24 cellular contexts compared by ENCODE assay signal in the genomic region with DNA sequence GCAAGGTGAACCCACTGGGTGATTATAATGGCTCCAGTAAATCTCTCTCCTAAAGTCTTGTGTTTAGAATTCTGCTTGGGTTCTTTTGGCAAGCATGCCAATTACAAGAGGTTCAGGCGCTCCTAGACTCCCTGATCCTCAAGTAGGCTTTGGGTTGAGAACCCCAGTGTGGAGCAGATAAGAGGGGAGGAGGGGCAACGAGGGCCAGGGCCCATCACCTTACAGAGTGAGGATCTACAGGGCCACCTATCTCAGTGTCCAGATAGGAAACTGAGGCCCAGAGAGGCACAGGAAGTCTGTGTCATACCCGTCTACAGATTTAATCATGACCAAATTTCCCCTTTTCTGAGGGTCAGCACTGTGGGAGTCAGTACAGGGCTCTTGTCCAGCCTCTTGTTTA. TPM values are rescaled to one million over a fixed set of nuclear protein-coding genes. Genes with fewer than 3 reads are reported as not detected.
"Had no signal": no experiment of that assay in that cellular context is flagged by ENCODE, and none has a peak within 500 bp of the region (broad histone marks: within the 10 kb centered on the region; RNA-seq: fewer than 3 reads in every experiment).

No MANE protein-coding gene starts in this region.

- DNase-seq: activated B cell treated with CpG ODN at 0.5 μM for 24 hours; activated CD4-positive, alpha-beta memory T cell treated with anti-CD3 and anti-CD28 coated beads for 36 hours; activated CD4-positive, alpha-beta T cell treated with anti-CD3 and anti-CD28 coated beads for 4 hours; activated T-cell treated with anti-CD3 and anti-CD28 coated beads for 4 hours; amygdala; dermis blood vessel endothelial cell; effector memory CD4-positive, alpha-beta T cell; foreskin fibroblast; glutamatergic neuron; hippocampal formation; left colon; testis had no signal

- ATAC-seq: left colon had no signal

- H3K36me3 Mint-ChIP-seq: activated CD4-positive, alpha-beta memory T cell treated with anti-CD3 and anti-CD28 coated beads for 36 hours; activated naive CD8-positive, alpha-beta T cell; mesothelial cell of epicardium had no signal

- H3K9me3 Mint-ChIP-seq: activated B cell treated with CpG ODN at 0.5 μM for 24 hours; activated CD4-positive, alpha-beta memory T cell treated with anti-CD3 and anti-CD28 coated beads for 36 hours; activated T-helper 1 cell treated with anti-CD3 and anti-CD28 coated beads, Interleukin-12 subunit alpha, Interleukin-12 subunit beta, Interleukin-2, Interleukin-4 antibody, amounts not matched to agents 30 ng/mL and 10 ng/mL and 1 ng/mL, durations not matched to agents 14 hours and 24 hours and 36 hours; mesothelial cell of epicardium; neural crest cell; stimulated activated naive CD8-positive, alpha-beta T cell treated with anti-CD3 and anti-CD28 coated beads, Interleukin-15, Interleukin-2, amounts not matched to agents 100 ng/mL and 50 ng/mL, for 24 hours; T-helper 1 cell treated with Interleukin-12 subunit alpha and Interleukin-12 subunit beta and Interleukin-4 antibody, amounts not matched to agents 30 μg/mL and 1 μg/mL, for 36 hours had no signal

- H3K9me3 ChIP-seq: right atrium auricular region, testis had no signal

- H3K27me3 Mint-ChIP-seq: activated naive CD8-positive, alpha-beta T cell; stimulated activated naive CD8-positive, alpha-beta T cell treated with anti-CD3 and anti-CD28 coated beads, Interleukin-15, Interleukin-2, amounts not matched to agents 100 ng/mL and 50 ng/mL, for 24 hours had no signal

- H3K27ac ChIP-seq: cardiac muscle cell, right atrium auricular region, testis had no signal

- H3K36me3 ChIP-seq: cardiac muscle cell, right atrium auricular region had no signal

- H3K4me3 ChIP-seq: cardiac muscle cell, lung, right atrium auricular region, testis had no signal

- H3K4me3 Mint-ChIP-seq: activated B cell treated with CpG ODN at 0.5 μM for 24 hours; activated CD4-positive, alpha-beta memory T cell treated with anti-CD3 and anti-CD28 coated beads for 36 hours; activated naive CD8-positive, alpha-beta T cell; activated T-helper 1 cell treated with anti-CD3 and anti-CD28 coated beads, Interleukin-12 subunit alpha, Interleukin-12 subunit beta, Interleukin-2, Interleukin-4 antibody, amounts not matched to agents 30 ng/mL and 10 ng/mL and 1 ng/mL, durations not matched to agents 14 hours and 24 hours and 36 hours; mesothelial cell of epicardium; neural crest cell; stimulated activated naive CD8-positive, alpha-beta T cell treated with anti-CD3 and anti-CD28 coated beads, Interleukin-15, Interleukin-2, amounts not matched to agents 100 ng/mL and 50 ng/mL, for 24 hours; T-helper 1 cell treated with Interleukin-12 subunit alpha and Interleukin-12 subunit beta and Interleukin-4 antibody, amounts not matched to agents 30 μg/mL and 1 μg/mL, for 36 hours had no signal

- H3K27ac Mint-ChIP-seq: activated B cell treated with CpG ODN at 0.5 μM for 24 hours; activated CD4-positive, alpha-beta memory T cell treated with anti-CD3 and anti-CD28 coated beads for 36 hours; activated naive CD8-positive, alpha-beta T cell; activated T-helper 1 cell treated with anti-CD3 and anti-CD28 coated beads, Interleukin-12 subunit alpha, Interleukin-12 subunit beta, Interleukin-2, Interleukin-4 antibody, amounts not matched to agents 30 ng/mL and 10 ng/mL and 1 ng/mL, durations not matched to agents 14 hours and 24 hours and 36 hours; progenitor cell of endocrine pancreas; stimulated activated naive CD8-positive, alpha-beta T cell treated with anti-CD3 and anti-CD28 coated beads, Interleukin-15, Interleukin-2, amounts not matched to agents 100 ng/mL and 50 ng/mL, for 24 hours; T-helper 1 cell treated with Interleukin-12 subunit alpha and Interleukin-12 subunit beta and Interleukin-4 antibody, amounts not matched to agents 30 μg/mL and 1 μg/mL, for 36 hours had no signal

- H3K27me3 ChIP-seq: cardiac muscle cell, right atrium auricular region, testis had no signal

RNA-seq across cellular contexts. Expression of a gene that starts 4.5 kb away (rescaled TPM):
- total RNA-seq: activated B cell treated with CpG ODN at 0.5 μM for 24 hours; activated CD4-positive, alpha-beta memory T cell treated with anti-CD3 and anti-CD28 coated beads for 36 hours; activated T-helper 1 cell treated with anti-CD3 and anti-CD28 coated beads, Interleukin-12 subunit alpha, Interleukin-12 subunit beta, Interleukin-2, Interleukin-4 antibody, amounts not matched to agents 30 ng/mL and 10 ng/mL and 1 ng/mL, durations not matched to agents 14 hours and 24 hours and 36 hours; cardiac muscle cell; endothelial cell of umbilical vein; mesothelial cell of epicardium; neural crest cell; progenitor cell of endocrine pancreas; skeletal muscle tissue had no signal
